1 cellular context compared by ENCODE assay signal in genomic region chr14:91343051-91343450, GRCh38.
A peak's percentile ranks its signal among the peaks of the same experiment; 100 is the strongest.
TF ChIP-seq lines count a peak whose summit lies in the region.

No MANE protein-coding gene starts in this region.

TF ChIP-seq in HepG2, 621 proteins besides CTCF, POLR2A, EP300 and RAD21 (continued from another document):
- TF ChIP-seq ZBTB40 (IDR thresholded peaks at IDR 0.05) (no peak), ZBTB40 (CRISPR knock-in tag; IDR thresholded peaks at IDR 0.05) (peak; percentile 82; the same call in 1 of the 2 replicates), BRF2 (CRISPR knock-in tag; IDR thresholded peaks at IDR 0.05) (no peak)
TF ChIP-seq in HepG2: peak in this region for 1.
